ENCODE assay signal across 17 cellular contexts in genomic region chr6:153045271-153045670, GRCh38. TPM values are rescaled to one million over a fixed set of nuclear protein-coding genes. Genes with fewer than 3 reads are reported as not detected.
DNase-seq lines count a peak whose midpoint lies in the region; ATAC-seq and TF ChIP-seq lines count a peak whose summit lies in the region.
"Had no signal": no experiment of that assay in that cellular context is flagged by ENCODE, and none has a peak within 500 bp of the region (broad histone marks: within the 10 kb centered on the region; RNA-seq: fewer than 3 reads in every experiment).

No MANE protein-coding gene starts in this region.

- DNase-seq in DMS53 (lab: John Stamatoyannopoulos, UW) = peak; percentile 3
- no peak for DNase-seq in DMS53 treated with DMSO at 0.1 percent for 48 hours (lab: John Stamatoyannopoulos, UW; ENCODE audit: unreplicated experiment)
- peak; percentile 4 for DNase-seq in G401 (ENCODE audit: low spot score)
- DNase-seq in NCI-H524 treated with DMSO at 0.1 percent for 48 hours (lab: John Stamatoyannopoulos, UW) = peak; percentile 90
- no peak for DNase-seq in stimulated activated CD4-positive, alpha-beta T cell treated with anti-CD3 and anti-CD28 coated beads, Interleukin-4, amount 100 ng/mL, for 4 hours
- no peak for DNase-seq in MV-4-11 (lab: John Stamatoyannopoulos, UW)
- DNase-seq: CD4-positive, alpha-beta T cell; CD8-positive, alpha-beta memory T cell; DMS153; DMS79 treated with DMSO at 0.1 percent for 48 hours; GM23248; H9 had no signal

- ATAC-seq in HG02642 (IDR thresholded peaks at IDR 0.05; ENCODE audit: poor library complexity, unreplicated experiment) = no peak
- ATAC-seq: HCT116 had no signal

- peak overlapping the region; percentile 64 for H3K27ac ChIP-seq in VCaP
- H3K27ac ChIP-seq: 22Rv1; BLaER1 treated with 17β-estradiol and CSF1 and Interleukin-3, amounts not matched to agents 10 nM and 100 nM; GM23248 had no signal

- in situ Hi-C loops in G401 (cut with HindIII; ENCODE audit: low sequenced_read_pairs) = no loop called here

- TF ChIP-seq CTCF in VCaP (conservative IDR thresholded peaks at IDR 0.05) = no peak

RNA-seq across cellular contexts. Expression of gene MTRF1L, which starts 42.8 kb away (rescaled TPM):
- total RNA-seq in G401 (2014; rRNA removed; shearing (Covaris generic)) = 8.0 and 29.1 TPM in 2 replicates

Comparison
In these comparisons a context has a peak if more than half of its experiments do, and no peak if none do; other contexts are left out.
1. DNase-seq: peak in DMS53 (single experiment), G401 (single experiment) and NCI-H524 treated with DMSO at 0.1 percent for 48 hours (single experiment); none in DMS53 treated with DMSO at 0.1 percent for 48 hours (single experiment), stimulated activated CD4-positive, alpha-beta T cell treated with anti-CD3 and anti-CD28 coated beads, Interleukin-4, amount 100 ng/mL, for 4 hours (0 of 2) and MV-4-11 (single experiment).